8 cellular contexts compared by ENCODE assay signal in the genomic region with DNA sequence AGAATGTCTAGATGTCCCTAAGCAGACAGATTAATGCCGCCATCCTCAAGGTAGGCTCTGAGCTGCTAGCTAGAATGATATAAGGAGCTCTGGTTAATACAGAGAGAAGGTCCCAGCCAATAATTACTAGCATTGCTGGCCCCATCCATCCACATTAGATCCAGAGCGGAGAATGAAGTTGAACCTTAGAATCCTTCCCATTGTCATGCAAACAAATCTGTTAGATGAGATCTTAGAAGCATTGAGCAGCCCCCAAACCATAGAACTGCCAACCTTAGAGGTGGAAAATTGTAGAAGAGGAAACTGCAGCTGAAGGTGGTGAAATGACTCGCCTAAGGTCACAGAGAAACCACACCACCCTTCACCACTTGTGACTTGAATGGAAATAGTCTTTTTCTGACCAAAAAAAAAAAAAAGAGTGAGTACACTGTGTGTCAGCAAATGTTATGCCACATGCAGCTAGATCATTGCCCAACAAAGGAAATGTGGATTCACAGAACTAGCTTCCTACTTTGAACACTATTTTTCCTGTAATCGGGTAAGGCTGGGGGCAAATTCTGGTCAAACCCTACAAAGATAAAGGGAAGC.
DNase-seq lines count a peak whose midpoint lies in the region; ATAC-seq and TF ChIP-seq lines count a peak whose summit lies in the region.

No MANE protein-coding gene starts in this region.

- TF ChIP-seq CTCF in CD14-positive monocyte (IDR thresholded peaks at IDR 0.05) (no peak), natural killer cell (IDR thresholded peaks at IDR 0.05) (no peak), H9 (conservative IDR thresholded peaks at IDR 0.05) (no peak)

- H3K9ac ChIP-seq in H9 (ENCODE audit: extremely low read depth, insufficient read length, low read length), result no peak overlapping the region

- peaks cover 0 to 3% (median 0%) of the 10 kb centered on the region in 7 donors for H3K9me3 Mint-ChIP-seq in CD14-positive monocyte
- H3K9me3 Mint-ChIP-seq in activated naive CD4-positive, alpha-beta T cell treated with anti-CD3 and anti-CD28 coated beads for 36 hours, result peaks cover 12% of the 10 kb centered on the region
- H3K9me3 Mint-ChIP-seq in natural killer cell, result peaks cover 0 to 3% of the 10 kb centered on the region in 2 donors
- peaks cover 5 to 13% of the 10 kb centered on the region in 2 experiments; a peak in 4 of 5 replicates for H3K9me3 Mint-ChIP-seq in H9

- no peak overlapping the region for H3K14ac ChIP-seq in H9 (ENCODE audit: insufficient read depth, low read length)

- H3K9me3 ChIP-seq in H9 (ENCODE audit: control insufficient read depth, low read depth, low read length), result no peaks in the 10 kb centered on the region

- peak; percentile 83 for DNase-seq in CD14-positive monocyte (ENCODE audit: low spot score)
- peak; percentile 80 for DNase-seq in activated naive CD4-positive, alpha-beta T cell treated with anti-CD3 and anti-CD28 coated beads for 36 hours
- DNase-seq in natural killer cell, result no peak
- DNase-seq in DMS153 treated with DMSO at 0.1 percent for 48 hours (lab: John Stamatoyannopoulos, UW; ENCODE audit: unreplicated experiment), result no peak
- no peak for DNase-seq in H9

- H2BK12ac ChIP-seq in H9 (ENCODE audit: insufficient read length, low read depth, low read length), result no peak overlapping the region

- H3K23ac ChIP-seq in H9 (ENCODE audit: insufficient read length, low read depth, low read length), result no peak overlapping the region

- intact Hi-C loops in CD14-positive monocyte (cut with micrococcal nuclease) (loop anchor here in 1 of 2 donors (1.0 to 5.0 kb wide), 4 partner anchors 76 to 243 kb away; partner anchors contain the start of gene SEL1L3), natural killer cell (cut with micrococcal nuclease) (loop anchor here (10.0 kb wide), 1 partner anchor 249 kb away; the partner anchor contains the start of gene RBPJ)
- intact Hi-C loops in activated naive CD4-positive, alpha-beta T cell treated with anti-CD3 and anti-CD28 coated beads for 36 hours (cut with micrococcal nuclease), result loop anchor here (1.0 to 10.0 kb wide), 14 partner anchors 12 to 929 kb away; partner anchors contain the start of genes SEL1L3, SMIM20, STIM2 and TBC1D19

- H3K4me3 Mint-ChIP-seq in CD14-positive monocyte, result peak overlapping the region; percentile 6 to 56
- H3K4me3 Mint-ChIP-seq in activated naive CD4-positive, alpha-beta T cell treated with anti-CD3 and anti-CD28 coated beads for 36 hours, result no peak overlapping the region
- peak overlapping the region; percentile 41 for H3K4me3 Mint-ChIP-seq in natural killer cell
- H3K4me3 Mint-ChIP-seq in H9, result no peak overlapping the region

- H3K4me1 ChIP-seq in H9 (ENCODE audit: insufficient read depth, low read length), result peaks cover 2% of the 10 kb centered on the region; the same call in 1 of the 2 replicates

- H3K79me1 ChIP-seq in H9 (ENCODE audit: insufficient read depth, low read depth, low read length, poor library complexity, severe bottlenecking), result no peaks in the 10 kb centered on the region

- CTCF ChIA-PET in activated naive CD4-positive, alpha-beta T cell treated with anti-CD3 and anti-CD28 coated beads for 36 hours (lab: Charles Lee), result interaction anchor here (0.6 to 2.5 kb wide), 12 partner anchors 8 to 810 kb away, joined by 3 to 14 read pairs (median 6); partner anchors contain the start of gene RBPJ

- H4K8ac ChIP-seq in H9 (replicated peaks; ENCODE audit: insufficient read length, low read depth, low read length), result no peak overlapping the region

- no peak overlapping the region for H3K4ac ChIP-seq in H9 (ENCODE audit: low read depth, low read length)

- H3K4me2 ChIP-seq in H9 (ENCODE audit: insufficient read depth, insufficient read length, low read length), result no peak overlapping the region

- no peak overlapping the region for H2BK120ac ChIP-seq in H9 (ENCODE audit: low read depth, low read length, poor library complexity, severe bottlenecking)

- H3T11ph ChIP-seq in H9 (ENCODE audit: low read length), result no peak overlapping the region

- H4K5ac ChIP-seq in H9 (ENCODE audit: insufficient read length, low read depth, low read length), result no peak overlapping the region

- H3K18ac ChIP-seq in H9 (ENCODE audit: insufficient read length, low read depth, low read length), result no peak overlapping the region

- no peak overlapping the region for H2AFZ ChIP-seq in H9 (ENCODE audit: low read length)

- no peaks in the 10 kb centered on the region for H4K20me1 ChIP-seq in H9 (ENCODE audit: control insufficient read depth, insufficient read depth, insufficient read length)

- peaks cover 5 to 22% (median 7%) of the 10 kb centered on the region in 3 donors for H3K27me3 Mint-ChIP-seq in CD14-positive monocyte (ENCODE audit: low read depth in 3 of 3)
- no peaks in the 10 kb centered on the region for H3K27me3 Mint-ChIP-seq in activated naive CD4-positive, alpha-beta T cell treated with anti-CD3 and anti-CD28 coated beads for 36 hours (ENCODE audit: low read depth)
- peaks cover 11 to 12% of the 10 kb centered on the region in 2 donors for H3K27me3 Mint-ChIP-seq in natural killer cell (ENCODE audit: low read depth in 2 of 2)
- no peaks in the 10 kb centered on the region; the same call in 1 of the 2 replicates for H3K27me3 Mint-ChIP-seq in H9 (ENCODE audit: low read depth)

- H2AK5ac ChIP-seq in H9 (ENCODE audit: insufficient read length, low read length), result no peak overlapping the region

- no CpG with 5 or more reads among the region's 4 CpGs for WGBS in H9 (ENCODE audit: extremely low coverage, insufficient read length, low lambda C conversion rate)

- H3K27ac Mint-ChIP-seq in CD14-positive monocyte (peak overlapping the region; percentile 98 to 99 (median 98)), natural killer cell (peak overlapping the region; percentile 47 to 59), H9 (no peak overlapping the region)
- peak overlapping the region; percentile 85 for H3K27ac Mint-ChIP-seq in activated naive CD4-positive, alpha-beta T cell treated with anti-CD3 and anti-CD28 coated beads for 36 hours

- H2BK15ac ChIP-seq in H9 (ENCODE audit: low read depth, low read length), result no peak overlapping the region

- H4K91ac ChIP-seq in H9 (ENCODE audit: insufficient read length, low read depth, low read length), result no peak overlapping the region

- no peaks in the 10 kb centered on the region for H3K23me2 ChIP-seq in H9 (ENCODE audit: insufficient read length, low read depth, low read length, poor library complexity, severe bottlenecking)

- peaks cover 65% of the 10 kb centered on the region for H3K4me1 Mint-ChIP-seq in CD14-positive monocyte
- peaks cover 81% of the 10 kb centered on the region for H3K4me1 Mint-ChIP-seq in activated naive CD4-positive, alpha-beta T cell treated with anti-CD3 and anti-CD28 coated beads for 36 hours (ENCODE audit: low read depth)
- peaks cover 29 to 35% of the 10 kb centered on the region in 2 donors for H3K4me1 Mint-ChIP-seq in natural killer cell
- peaks cover 11 to 17% of the 10 kb centered on the region in 2 experiments; a peak in 3 of 4 replicates for H3K4me1 Mint-ChIP-seq in H9

- no peaks in the 10 kb centered on the region for H3K27me3 ChIP-seq in H9 (ENCODE audit: insufficient read depth, low read length)

- H2BK5ac ChIP-seq in H9 (ENCODE audit: insufficient read length, low read length), result no peak overlapping the region

- H3K56ac ChIP-seq in H9 (ENCODE audit: insufficient read length, low read depth, low read length), result no peak overlapping the region

- no peak overlapping the region for H3K27ac ChIP-seq in H9 (ENCODE audit: insufficient read length, low read depth, low read length)

- H3K79me2 ChIP-seq in H9 (ENCODE audit: insufficient read depth, low read length), result no peaks in the 10 kb centered on the region

- ATAC-seq in GM19455 (IDR thresholded peaks at IDR 0.05; ENCODE audit: unreplicated experiment), result peak; percentile 89
- peak; percentile 78 for ATAC-seq in HG03460 (IDR thresholded peaks at IDR 0.05; ENCODE audit: unreplicated experiment)
- ATAC-seq in natural killer cell, result peak; percentile 69 to 78 (median 75)
- ATAC-seq in HG03097 (IDR thresholded peaks at IDR 0.05; ENCODE audit: low FRiP score, unreplicated experiment), result no peak

- peaks cover 12 to 19% of the 10 kb centered on the region in 2 donors for H3K36me3 Mint-ChIP-seq in CD14-positive monocyte
- H3K36me3 Mint-ChIP-seq in activated naive CD4-positive, alpha-beta T cell treated with anti-CD3 and anti-CD28 coated beads for 36 hours (ENCODE audit: low read depth), result peaks cover 5% of the 10 kb centered on the region
- no peaks in the 10 kb centered on the region for H3K36me3 Mint-ChIP-seq in natural killer cell
- H3K36me3 Mint-ChIP-seq in H9 (ENCODE audit: insufficient read depth in 1 of 3, low read depth in 3 of 3), result peaks cover 0 to 9% (median 5%) of the 10 kb centered on the region in 3 experiments; a peak in 3 of 7 replicates

- H2BK20ac ChIP-seq in H9 (ENCODE audit: low read depth, low read length, poor library complexity, severe bottlenecking), result no peak overlapping the region

Comparison
In these comparisons a context has a peak if more than half of its experiments do, and no peak if none do; other contexts are left out.
1. DNase-seq: peak in CD14-positive monocyte (single experiment) and activated naive CD4-positive, alpha-beta T cell treated with anti-CD3 and anti-CD28 coated beads for 36 hours (single experiment); none in natural killer cell (single experiment), DMS153 treated with DMSO at 0.1 percent for 48 hours (single experiment) and H9 (single experiment).
2. H3K27ac Mint-ChIP-seq: peak in CD14-positive monocyte (7 of 7), activated naive CD4-positive, alpha-beta T cell treated with anti-CD3 and anti-CD28 coated beads for 36 hours (single experiment) and natural killer cell (2 of 2); none in H9 (0 of 3).
3. H3K4me3 Mint-ChIP-seq: peak in CD14-positive monocyte (2 of 2) and natural killer cell (single experiment); none in activated naive CD4-positive, alpha-beta T cell treated with anti-CD3 and anti-CD28 coated beads for 36 hours (single experiment) and H9 (0 of 2).